8 cellular contexts compared by ENCODE assay signal in genomic region chr2:60552851-60553495, GRCh38. TPM values are rescaled to one million over a fixed set of nuclear protein-coding genes. Genes with fewer than 3 reads are reported as not detected.
DNase-seq lines count a peak whose midpoint lies in the region; TF ChIP-seq lines count a peak whose summit lies in the region.

No MANE protein-coding gene starts in this region.

- no peak overlapping the region for H3K27ac ChIP-seq in SK-N-MC

- DNase-seq in H7, result no peak
- no peak for DNase-seq in SK-N-MC (ENCODE audit: low read depth, low spot score)
- DNase-seq in fibroblast of pulmonary artery (ENCODE audit: low read depth), result no peak
- DNase-seq in retinal pigment epithelial cell (ENCODE audit: low read depth), result no peak
- no peak for DNase-seq in activated CD4-positive, CD25-positive, alpha-beta regulatory T cell treated with anti-CD3 and anti-CD28 coated beads, Interleukin-2, amount 50 U/mL, for 72 hours
- no peak for DNase-seq in NCI-H1092 (lab: John Stamatoyannopoulos, UW)
- no peak for DNase-seq in stimulated activated CD4-positive, alpha-beta T cell treated with anti-CD3 and anti-CD28 coated beads, Interleukin-2, amount 100 ng/mL, for 48 hours
- no peak for DNase-seq in NCI-H1436 (lab: John Stamatoyannopoulos, UW)

- no peaks in the 10 kb centered on the region for H3K9me3 ChIP-seq in SK-N-MC (ENCODE audit: low read depth, low read length)

- TF ChIP-seq CTCF in fibroblast of pulmonary artery (IDR thresholded peaks at IDR 0.05; ENCODE audit: low read length, missing control alignments) (no peak), retinal pigment epithelial cell (conservative IDR thresholded peaks at IDR 0.05; ENCODE audit: low read depth, low read length) (no peak)

- H3K9ac ChIP-seq in SK-N-MC (ENCODE audit: insufficient read length), result no peak overlapping the region

- no peaks in the 10 kb centered on the region; the same call in 1 of the 2 replicates for H3K27me3 ChIP-seq in H7 (ENCODE audit: control insufficient read depth, insufficient read depth, low read length)

- peak overlapping the region; percentile 92 for H3K4me3 ChIP-seq in H7 (ENCODE audit: insufficient read depth, low read depth, low read length)
- H3K4me3 ChIP-seq in SK-N-MC, result peak overlapping the region; percentile 92
- peak overlapping the region; percentile 72 for H3K4me3 ChIP-seq in fibroblast of pulmonary artery (replicated peaks; ENCODE audit: low read depth, low read length)
- peak overlapping the region; percentile 68 for H3K4me3 ChIP-seq in retinal pigment epithelial cell (ENCODE audit: low read length)

- H3K36me3 ChIP-seq in H7 (replicated peaks; ENCODE audit: control insufficient read depth, insufficient read depth, low read length), result no peaks in the 10 kb centered on the region
- H3K36me3 ChIP-seq in SK-N-MC (ENCODE audit: insufficient read depth, low read length), result no peaks in the 10 kb centered on the region

RNA-seq across cellular contexts. Expression of gene BCL11A, which starts 0.5 kb away (rescaled TPM):
- 30.5 and 34.9 TPM in 2 replicates for total RNA-seq in H7 (2014; rRNA removed; shearing (Covaris generic))
